In genomic region chr16:22373662-22374310, GRCh38 we compare ENCODE assay signal across 1 cellular context.
A peak's percentile ranks its signal among the peaks of the same experiment; 100 is the strongest.
TF ChIP-seq lines count a peak whose summit lies in the region.

No MANE protein-coding gene starts in this region.

TF ChIP-seq in HEK293, 187 proteins besides CTCF, POLR2A, EP300 and RAD21 (continued from another document):
- TF ChIP-seq ZNF223 (tag by site-specific recombination; IDR thresholded peaks at IDR 0.05) (no peak), ZBTB8A (tag by site-specific recombination; IDR thresholded peaks at IDR 0.05) (peak; percentile 95), REPIN1 (tag by site-specific recombination; IDR thresholded peaks at IDR 0.05; ENCODE audit: low read depth) (peak; percentile 12; the same call in 1 of the 2 replicates), ZNF155 (tag by site-specific recombination; IDR thresholded peaks at IDR 0.05) (no peak), PRDM10 (tag by site-specific recombination; IDR thresholded peaks at IDR 0.05) (peak; percentile 22; the same call in 1 of the 2 replicates), ZNF610 (tag by site-specific recombination; IDR thresholded peaks at IDR 0.05; ENCODE audit: borderline replicate concordance) (no peak), REST (tag by site-specific recombination; IDR thresholded peaks at IDR 0.05) (0 out of 2 replicates have a peak, but pooled peaks have one; percentile 32), ZNF48 (tag by site-specific recombination; IDR thresholded peaks at IDR 0.05) (no peak), ZSCAN30 (tag by site-specific recombination; IDR thresholded peaks at IDR 0.05) (0 out of 2 replicates have a peak, but pooled peaks have one; percentile 14), GLIS2 (tag by site-specific recombination; IDR thresholded peaks at IDR 0.05) (peak; percentile 63), ZNF629 (tag by site-specific recombination; IDR thresholded peaks at IDR 0.05) (peak; percentile 26; the same call in 1 of the 2 replicates), ZSCAN4 (tag by site-specific recombination; IDR thresholded peaks at IDR 0.05) (no peak), ZNF174 (tag by site-specific recombination; IDR thresholded peaks at IDR 0.05) (no peak), ZNF18 (tag by site-specific recombination; IDR thresholded peaks at IDR 0.05) (no peak), ZBTB17 (tag by site-specific recombination; IDR thresholded peaks at IDR 0.05) (peak; percentile 26; the same call in 1 of the 2 replicates), ZNF335 (tag by site-specific recombination; conservative IDR thresholded peaks at IDR 0.05) (peak; percentile 99), ZNF670 (tag by site-specific recombination; IDR thresholded peaks at IDR 0.05; ENCODE audit: low read depth) (no peak), ZNF692 (tag by site-specific recombination; IDR thresholded peaks at IDR 0.05) (peak; percentile 88), BCL11B (tag by site-specific recombination; IDR thresholded peaks at IDR 0.05; ENCODE audit: low read depth) (no peak), EGR2 (tag by site-specific recombination; IDR thresholded peaks at IDR 0.05; ENCODE audit: low read depth) (0 out of 2 replicates have a peak, but pooled peaks have one; percentile 23), SCRT2 (tag by site-specific recombination; IDR thresholded peaks at IDR 0.05) (no peak), ZNF426 (tag by site-specific recombination; IDR thresholded peaks at IDR 0.05) (no peak), ZNF10 (tag by site-specific recombination; IDR thresholded peaks at IDR 0.05) (0 out of 2 replicates have a peak, but pooled peaks have one; percentile 10), ZXDB (tag by site-specific recombination; IDR thresholded peaks at IDR 0.05) (peak; percentile 46; the same call in 1 of the 2 replicates), ZNF266 (tag by site-specific recombination; IDR thresholded peaks at IDR 0.05; ENCODE audit: low read depth) (0 out of 2 replicates have a peak, but pooled peaks have one; percentile 3), PATZ1 (tag by site-specific recombination; IDR thresholded peaks at IDR 0.05) (peak; percentile 51), ZNF280D (tag by site-specific recombination; IDR thresholded peaks at IDR 0.05) (no peak), ZNF2 (tag by site-specific recombination; IDR thresholded peaks at IDR 0.05) (0 out of 2 replicates have a peak, but pooled peaks have one; percentile 44), ZNF510 (tag by site-specific recombination; IDR thresholded peaks at IDR 0.05; ENCODE audit: insufficient replicate concordance) (no peak), ZNF114 (tag by site-specific recombination; IDR thresholded peaks at IDR 0.05) (no peak), ZNF341 (tag by site-specific recombination; IDR thresholded peaks at IDR 0.05; ENCODE audit: low read depth) (peak; percentile 80), ZNF354C (tag by site-specific recombination; IDR thresholded peaks at IDR 0.05; ENCODE audit: borderline replicate concordance, low read depth) (no peak), ZNF530 (tag by site-specific recombination; IDR thresholded peaks at IDR 0.05; ENCODE audit: low read depth) (no peak), ZFP69B (tag by site-specific recombination; IDR thresholded peaks at IDR 0.05) (peak; percentile 75), ZIC2 (tag by site-specific recombination; IDR thresholded peaks at IDR 0.05) (peak; percentile 36)
TF ChIP-seq in HEK293: peak in this region for 24.
